In genomic region chr15:98428253-98428989, GRCh38 we compare ENCODE assay signal across 8 cellular contexts.
A peak's percentile ranks its signal among the peaks of the same experiment; 100 is the strongest.
DNase-seq lines count a peak whose midpoint lies in the region; ATAC-seq and TF ChIP-seq lines count a peak whose summit lies in the region.

No MANE protein-coding gene starts in this region.

- TF ChIP-seq CTCF in AG10803 (conservative IDR thresholded peaks at IDR 0.05; ENCODE audit: low read length) = peak; percentile 58
- TF ChIP-seq CTCF in neural crest cell (conservative IDR thresholded peaks at IDR 0.05) = peak; percentile 96

- intact Hi-C loops in activated T-helper 2 cell treated with anti-CD3 and anti-CD28 coated beads, Interferon-gamma antibody, Interleukin-2, Interleukin-4, amounts not matched to agents 10 μg/mL and 5 μg/mL and 100 μg/mL, durations not matched to agents 14 hours and 24 hours and 36 hours (cut with micrococcal nuclease) = loop anchor here (2.0 kb wide), 1 partner anchor 118 kb away; no protein-coding TSS in a partner anchor

- no peak overlapping the region for H3K4me3 Mint-ChIP-seq in activated T-helper 2 cell treated with anti-CD3 and anti-CD28 coated beads, Interferon-gamma antibody, Interleukin-2, Interleukin-4, amounts not matched to agents 10 μg/mL and 5 μg/mL and 100 μg/mL, durations not matched to agents 14 hours and 24 hours and 36 hours (ENCODE audit: low read depth)
- H3K4me3 Mint-ChIP-seq in neural crest cell = peak overlapping the region; percentile 76

- peak; percentile 87 for ATAC-seq in GM18870 (IDR thresholded peaks at IDR 0.05; ENCODE audit: unreplicated experiment)
- ATAC-seq in HG03103 (IDR thresholded peaks at IDR 0.05; ENCODE audit: low read depth, unreplicated experiment) = peak; percentile 89

- H3K27ac Mint-ChIP-seq in activated T-helper 2 cell treated with anti-CD3 and anti-CD28 coated beads, Interferon-gamma antibody, Interleukin-2, Interleukin-4, amounts not matched to agents 10 μg/mL and 5 μg/mL and 100 μg/mL, durations not matched to agents 14 hours and 24 hours and 36 hours = no peak overlapping the region
- no peak overlapping the region for H3K27ac Mint-ChIP-seq in neural crest cell (ENCODE audit: unreplicated experiment)

- H3K4me3 ChIP-seq in AG10803 (ENCODE audit: low read length) = peak overlapping the region; percentile 63

- H3K9me3 Mint-ChIP-seq in activated T-helper 2 cell treated with anti-CD3 and anti-CD28 coated beads, Interferon-gamma antibody, Interleukin-2, Interleukin-4, amounts not matched to agents 10 μg/mL and 5 μg/mL and 100 μg/mL, durations not matched to agents 14 hours and 24 hours and 36 hours = peaks cover 6% of the 10 kb centered on the region
- no peaks in the 10 kb centered on the region for H3K9me3 Mint-ChIP-seq in neural crest cell

- H3K4me1 Mint-ChIP-seq in activated T-helper 2 cell treated with anti-CD3 and anti-CD28 coated beads, Interferon-gamma antibody, Interleukin-2, Interleukin-4, amounts not matched to agents 10 μg/mL and 5 μg/mL and 100 μg/mL, durations not matched to agents 14 hours and 24 hours and 36 hours (ENCODE audit: low read depth) = peaks cover 2% of the 10 kb centered on the region
- H3K4me1 Mint-ChIP-seq in neural crest cell = no peaks in the 10 kb centered on the region

- DNase-seq in AG10803 (ENCODE audit: low read depth) (peak; percentile 68), OCI-M1 (lab: John Stamatoyannopoulos, UW) (peak; percentile 54), fibroblast of the conjunctiva (ENCODE audit: low read depth) (peak; percentile 48), neural crest cell (ENCODE audit: low read depth, low spot score) (peak; percentile 90), stromal cell of bone marrow (ENCODE audit: low read depth) (peak; percentile 72)
- DNase-seq in activated T-helper 2 cell treated with anti-CD3 and anti-CD28 coated beads, Interferon-gamma antibody, Interleukin-2, Interleukin-4, amounts not matched to agents 10 μg/mL and 5 μg/mL and 100 μg/mL, durations not matched to agents 14 hours and 24 hours and 36 hours (ENCODE audit: low spot score) = peak; percentile 60

- H3K27me3 Mint-ChIP-seq in activated T-helper 2 cell treated with anti-CD3 and anti-CD28 coated beads, Interferon-gamma antibody, Interleukin-2, Interleukin-4, amounts not matched to agents 10 μg/mL and 5 μg/mL and 100 μg/mL, durations not matched to agents 14 hours and 24 hours and 36 hours (ENCODE audit: low read depth) = peaks cover 33% of the 10 kb centered on the region
- H3K27me3 Mint-ChIP-seq in neural crest cell (ENCODE audit: low read depth) = peaks cover 63% of the 10 kb centered on the region

- no peaks in the 10 kb centered on the region for H3K36me3 Mint-ChIP-seq in activated T-helper 2 cell treated with anti-CD3 and anti-CD28 coated beads, Interferon-gamma antibody, Interleukin-2, Interleukin-4, amounts not matched to agents 10 μg/mL and 5 μg/mL and 100 μg/mL, durations not matched to agents 14 hours and 24 hours and 36 hours (ENCODE audit: low read depth)
- no peaks in the 10 kb centered on the region for H3K36me3 Mint-ChIP-seq in neural crest cell (ENCODE audit: low read depth)

Comparison
In these comparisons a context has a peak if more than half of its experiments do, and no peak if none do; other contexts are left out.
1. Peak in every context shown above with its lines: DNase-seq, ATAC-seq and H3K4me3 ChIP-seq.